ENCODE assay signal across 8 cellular contexts in genomic region chr11:130434521-130435223, GRCh38. TPM values are rescaled to one million over a fixed set of nuclear protein-coding genes. Genes with fewer than 3 reads are reported as not detected.
DNase-seq lines count a peak whose midpoint lies in the region; ATAC-seq and TF ChIP-seq lines count a peak whose summit lies in the region.

No MANE protein-coding gene starts in this region.

- H3K9me3 ChIP-seq in OCI-LY3 (ENCODE audit: insufficient read depth, low read length), result no peaks in the 10 kb centered on the region
- H3K9me3 ChIP-seq in esophagus muscularis mucosa, result no peaks in the 10 kb centered on the region
- no peaks in the 10 kb centered on the region for H3K9me3 ChIP-seq in mucosa of stomach (ENCODE audit: control insufficient read depth, low read length)

- peak overlapping the region; percentile 90 for H2AFZ ChIP-seq in OCI-LY3 (ENCODE audit: low read depth, low read length)

- H3K4me3 ChIP-seq in OCI-LY3 (ENCODE audit: low read length) (peak overlapping the region; percentile 83), esophagus muscularis mucosa (peak overlapping the region; percentile 54 to 66 (median 60)), mucosa of stomach (ENCODE audit: low read length) (peak overlapping the region; percentile 44)

- no peaks in the 10 kb centered on the region for H3K79me2 ChIP-seq in OCI-LY3 (ENCODE audit: low read length)

- H3K4me1 ChIP-seq in OCI-LY3 (ENCODE audit: low read length), result peaks cover 20% of the 10 kb centered on the region
- H3K4me1 ChIP-seq in esophagus muscularis mucosa, result peaks cover 10 to 31% (median 21%) of the 10 kb centered on the region in 4 donors
- H3K4me1 ChIP-seq in mucosa of stomach (ENCODE audit: control insufficient read depth, insufficient read depth, low read length), result no peaks in the 10 kb centered on the region

- peak overlapping the region; percentile 82 for H3K9ac ChIP-seq in OCI-LY3 (ENCODE audit: low read length)
- peak overlapping the region; percentile 71 for H3K9ac ChIP-seq in mucosa of stomach (ENCODE audit: low read length)

- WGBS in esophagus muscularis mucosa, result 1% methylated on average over 19 of the region's 20 CpGs

- TF ChIP-seq POLR2A in esophagus muscularis mucosa (IDR thresholded peaks at IDR 0.05; ENCODE audit: low read depth), result no peak

- H3K27me3 ChIP-seq in OCI-LY3 (ENCODE audit: low read depth, low read length) (peaks cover 6% of the 10 kb centered on the region), esophagus muscularis mucosa (peaks cover 0 to under 1% (median 0%) of the 10 kb centered on the region in 4 donors), mucosa of stomach (ENCODE audit: control insufficient read depth, insufficient read depth, low read length) (peaks cover 10% of the 10 kb centered on the region)

- peak; percentile 93 for ATAC-seq in GM21526 (IDR thresholded peaks at IDR 0.05; ENCODE audit: low FRiP score, unreplicated experiment)

- peak; percentile 78 for TF ChIP-seq CTCF in OCI-LY3 (IDR thresholded peaks at IDR 0.05; ENCODE audit: low read depth, low read length)
- TF ChIP-seq CTCF in esophagus muscularis mucosa (IDR thresholded peaks at IDR 0.05), result peak; percentile 67 to 83 (median 79)

- H4K20me1 ChIP-seq in OCI-LY3 (ENCODE audit: insufficient read depth, low read length), result no peaks in the 10 kb centered on the region

- intact Hi-C loops in esophagus muscularis mucosa (cut with DNase I), result loop anchor here (1.0 to 5.0 kb wide), 3 partner anchors 188 to 428 kb away; no protein-coding TSS in a partner anchor

- H3K27ac ChIP-seq in OCI-LY3 (ENCODE audit: low read length), result peak overlapping the region; percentile 25; the same call in 1 of the 2 replicates
- H3K27ac ChIP-seq in esophagus muscularis mucosa (replicated peaks in 1 of 4), result peak overlapping the region; percentile 78 to 82 (median 80)

- DNase-seq in DMS153 (lab: John Stamatoyannopoulos, UW) (peak; percentile 57), HuH-7 (ENCODE audit: low spot score) (peak; percentile 83), esophagus muscularis mucosa (ENCODE audit: extremely low spot score) (no peak)
- peak; percentile 64 for DNase-seq in activated T-cell treated with anti-CD3 and anti-CD28 coated beads, Interleukin-2, amount 50 U/mL, for 1 hour
- peak; percentile 17 for DNase-seq in stimulated activated CD8-positive, alpha-beta memory T cell treated with anti-CD3 and anti-CD28 coated beads, Interleukin-7, amount 100 ng/mL, for 24 hours (ENCODE audit: low read depth)

- no peaks in the 10 kb centered on the region for H3K36me3 ChIP-seq in OCI-LY3 (replicated peaks; ENCODE audit: low read depth, low read length)
- H3K36me3 ChIP-seq in esophagus muscularis mucosa, result no peaks in the 10 kb centered on the region
- no peaks in the 10 kb centered on the region for H3K36me3 ChIP-seq in mucosa of stomach (ENCODE audit: control insufficient read depth, insufficient read depth, low read length)

- no peak for TF ChIP-seq EP300 in esophagus muscularis mucosa (IDR thresholded peaks at IDR 0.05)

- peak overlapping the region; percentile 90 for H3K4me2 ChIP-seq in OCI-LY3 (ENCODE audit: low read length)

RNA-seq across cellular contexts. Expression of gene ADAMTS8, which starts 6.3 kb away (rescaled TPM):
- total RNA-seq in esophagus muscularis mucosa, result 10 to 100 TPM; 23.5 to 55.5 (median 29.8) TPM

RNA-seq across cellular contexts. Expression of gene ADAMTS15, which starts 13.8 kb away (rescaled TPM):
- 10 to 100 TPM in 3 of 4 donors, 1 to 10 TPM in 1; 6.6 to 11.4 (median 10.3) TPM for total RNA-seq in esophagus muscularis mucosa
